In the genomic region with DNA sequence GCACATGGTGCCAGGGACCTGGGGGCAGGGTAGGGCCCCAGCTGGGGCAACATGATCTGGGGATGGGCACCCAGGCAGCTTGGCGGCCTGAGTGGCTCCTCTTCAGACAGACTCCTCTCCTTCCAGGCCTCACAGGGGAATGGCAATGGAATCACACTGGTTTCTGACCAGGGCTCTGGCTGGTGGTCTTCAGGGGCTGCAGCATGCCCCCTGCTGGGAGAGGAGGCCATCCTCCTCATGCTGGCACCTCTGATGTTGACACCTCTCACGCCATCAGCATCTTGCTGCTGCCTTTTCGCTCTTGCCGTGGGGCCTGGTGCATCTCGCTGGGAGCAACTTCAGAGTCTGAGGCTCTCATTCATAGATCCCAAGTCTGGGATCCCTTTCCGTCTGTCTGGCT, we compare ENCODE assay signal across 27 cellular contexts. TPM values are rescaled to one million over a fixed set of nuclear protein-coding genes. Genes with fewer than 3 reads are reported as not detected.
A peak's percentile ranks its signal among the peaks of the same experiment; 100 is the strongest.
DNase-seq lines count a peak whose midpoint lies in the region; ATAC-seq and TF ChIP-seq lines count a peak whose summit lies in the region.
"Had no signal": no experiment of that assay in that cellular context is flagged by ENCODE, and none has a peak within 500 bp of the region (broad histone marks: within the 10 kb centered on the region; RNA-seq: fewer than 3 reads in every experiment).

No MANE protein-coding gene starts in this region.

- H3K4me3 ChIP-seq in right cardiac atrium (ENCODE audit: low read length) (no peak overlapping the region), sigmoid colon (no peak overlapping the region)
- H3K4me3 ChIP-seq: BLaER1, HAP-1, PC-9, SJCRH30 had no signal

- peak overlapping the region; percentile 48 for H3K27ac Mint-ChIP-seq in memory B cell
- no peak overlapping the region for H3K27ac Mint-ChIP-seq in HFFc6
- H3K27ac Mint-ChIP-seq: CD4-positive, CD25-positive, alpha-beta regulatory T cell had no signal

- DNase-seq in cardiac septum (ENCODE audit: low spot score) = peak; percentile 9
- no peak for DNase-seq in right cardiac atrium
- no peak for DNase-seq in memory B cell (ENCODE audit: low spot score in 2 of 2)
- DNase-seq in sigmoid colon = peak; percentile 35
- DNase-seq in NCI-H1694 treated with DMSO at 0.1 percent for 48 hours (lab: John Stamatoyannopoulos, UW) = no peak
- DNase-seq in NOMO-1 treated with DMSO at 0.1 percent for 48 hours (lab: John Stamatoyannopoulos, UW; ENCODE audit: unreplicated experiment) = no peak
- DNase-seq in stimulated activated CD4-positive, alpha-beta T cell treated with anti-CD3 and anti-CD28 coated beads, Interleukin-4, amount 100 ng/mL, for 1 hour = no peak
- DNase-seq in HFFc6 = no peak
- DNase-seq: 8988T; CD4-positive, CD25-positive, alpha-beta regulatory T cell; DMS153; GOT3; Karpas-422; NCI-H1092; NCI-H1417 treated with DMSO at 0.1 percent for 48 hours; NCI-H187; NCI-H2081 treated with DMSO at 0.1 percent for 48 hours; NCI-H2171; NCI-H226; NCI-H510A; NCI-H69; PC-9; SJCRH30 had no signal

- ATAC-seq in right cardiac atrium (no peak), memory B cell (ENCODE audit: low read depth) (no peak)
- ATAC-seq: Right ventricle myocardium inferior, SK-N-SH treated with all-trans-retinoic acid at 6 μM for 48 hours had no signal

- H3K4me3 Mint-ChIP-seq in memory B cell = no peak overlapping the region
- no peak overlapping the region for H3K4me3 Mint-ChIP-seq in HFFc6
- H3K4me3 Mint-ChIP-seq: CD4-positive, CD25-positive, alpha-beta regulatory T cell had no signal

- H3K36me3 Mint-ChIP-seq in memory B cell = peaks cover 26% of the 10 kb centered on the region
- H3K36me3 Mint-ChIP-seq in HFFc6 (ENCODE audit: low read depth) = peaks cover 11% of the 10 kb centered on the region

- peaks cover 13 to 91% (median 46%) of the 10 kb centered on the region in 4 donors for H3K36me3 ChIP-seq in sigmoid colon
- H3K36me3 ChIP-seq: SJCRH30 had no signal

- TF ChIP-seq POLR2A in sigmoid colon (IDR thresholded peaks at IDR 0.05) = no peak

- intact Hi-C loops in cardiac septum (cut with DNase I) (no loop called here), right cardiac atrium (cut with DNase I) (no loop called here), sigmoid colon (cut with DNase I) (no loop called here)

- H3K9me3 ChIP-seq in right cardiac atrium (ENCODE audit: control insufficient read depth, low read length) (no peaks in the 10 kb centered on the region), sigmoid colon (no peaks in the 10 kb centered on the region)
- H3K9me3 ChIP-seq: BLaER1, HAP-1, SJCRH30 had no signal

- H3K4me1 Mint-ChIP-seq in memory B cell (no peaks in the 10 kb centered on the region), HFFc6 (ENCODE audit: low read depth) (peaks cover 7% of the 10 kb centered on the region)
- H3K4me1 Mint-ChIP-seq: CD4-positive, CD25-positive, alpha-beta regulatory T cell had no signal

- H3K27me3 Mint-ChIP-seq in memory B cell (no peaks in the 10 kb centered on the region), HFFc6 (ENCODE audit: insufficient read depth) (no peaks in the 10 kb centered on the region; the same call in 1 of the 2 replicates)
- H3K27me3 Mint-ChIP-seq: CD4-positive, CD25-positive, alpha-beta regulatory T cell had no signal

- 95% methylated on average over 6 of the region's 6 CpGs for WGBS in right cardiac atrium
- WGBS in sigmoid colon, 2 donors = 95 to 96% methylated on average over 6 of the region's 6 CpGs

- TF ChIP-seq CTCF in sigmoid colon (IDR thresholded peaks at IDR 0.05) = no peak
- no peak for TF ChIP-seq CTCF in HFFc6 (IDR thresholded peaks at IDR 0.05)

- TF ChIP-seq EP300 in sigmoid colon (IDR thresholded peaks at IDR 0.05) = no peak

- H3K9me3 Mint-ChIP-seq in memory B cell = no peaks in the 10 kb centered on the region
- no peaks in the 10 kb centered on the region for H3K9me3 Mint-ChIP-seq in HFFc6
- H3K9me3 Mint-ChIP-seq: CD4-positive, CD25-positive, alpha-beta regulatory T cell had no signal

- H3K4me1 ChIP-seq in right cardiac atrium (ENCODE audit: control insufficient read depth, insufficient read depth, low read length) (peaks cover 2% of the 10 kb centered on the region), sigmoid colon (no peaks in the 10 kb centered on the region)
- H3K4me1 ChIP-seq: HAP-1, SJCRH30 had no signal

- H3K27ac ChIP-seq in right cardiac atrium (ENCODE audit: low read length) (no peak overlapping the region), sigmoid colon (no peak overlapping the region)
- H3K27ac ChIP-seq: BLaER1, PC-9, SJCRH30 had no signal

- H3K27me3 ChIP-seq in right cardiac atrium (ENCODE audit: control insufficient read depth, insufficient read depth) (no peaks in the 10 kb centered on the region), sigmoid colon (no peaks in the 10 kb centered on the region)
- H3K27me3 ChIP-seq: BLaER1, SJCRH30 had no signal

RNA-seq across cellular contexts. Expression of gene GFOD2, which starts 11.2 kb away (rescaled TPM):
- 10.7 TPM for total RNA-seq in cardiac septum
- 1 to 10 TPM; 8.2 to 9.9 (median 8.6) TPM for total RNA-seq in right cardiac atrium
- 8.1 TPM for polyA plus RNA-seq in right cardiac atrium
- total RNA-seq in sigmoid colon = 10 to 100 TPM in 2 of 4 donors, 1 to 10 TPM in 2; 8.1 to 19.1 (median 11.1) TPM
- polyA plus RNA-seq in sigmoid colon = 10 to 100 TPM; 13.8 to 19.5 (median 15.5) TPM
- 10 to 100 TPM; 14.4 to 19.4 (median 16.9) TPM for total RNA-seq in HFFc6 (2021; fragmentation: NEBNext Ultra II Directional; extraction: Animal tissue kit (Norgen Biotek cat#: 25700))

Comparison
In these comparisons a context has a peak if more than half of its experiments do, and no peak if none do; other contexts are left out.
1. DNase-seq: peak in cardiac septum (single experiment) and sigmoid colon (single experiment); none in right cardiac atrium (0 of 3), memory B cell (0 of 2), NCI-H1694 treated with DMSO at 0.1 percent for 48 hours (single experiment), NOMO-1 treated with DMSO at 0.1 percent for 48 hours (single experiment), stimulated activated CD4-positive, alpha-beta T cell treated with anti-CD3 and anti-CD28 coated beads, Interleukin-4, amount 100 ng/mL, for 1 hour (single experiment) and HFFc6 (single experiment).